Comparison of ENCODE assay signal across 10 cellular contexts in genomic region chr16:10827691-10828341, GRCh38. TPM values are rescaled to one million over a fixed set of nuclear protein-coding genes. Genes with fewer than 3 reads are reported as not detected.
DNase-seq lines count a peak whose midpoint lies in the region; ATAC-seq and TF ChIP-seq lines count a peak whose summit lies in the region.
"Had no signal": no experiment of that assay in that cellular context is flagged by ENCODE, and none has a peak within 500 bp of the region (broad histone marks: within the 10 kb centered on the region; RNA-seq: fewer than 3 reads in every experiment).

No MANE protein-coding gene starts in this region.

- peak overlapping the region; percentile 92 for H3K27ac Mint-ChIP-seq in mesothelial cell of epicardium
- no peak overlapping the region for H3K27ac Mint-ChIP-seq in Calu3 (ENCODE audit: unreplicated experiment)

- 0 to 12% methylated on average over 4 to 11 of the region's 11 CpGs for WGBS in thyroid gland, 2 donors

- intact Hi-C loops in dorsolateral prefrontal cortex (cut with DNase I) (no loop called here), thyroid gland (cut with DNase I) (loop anchor here (10.0 kb wide), 1 partner anchor 83 kb away; the partner anchor contains the start of gene NUBP1), Calu3 (cut with micrococcal nuclease; ENCODE audit: unreplicated experiment) (loop anchor here (2.0 kb wide), 1 partner anchor 25 kb away; no protein-coding TSS in a partner anchor)

- no peak for ATAC-seq in GM21737 (IDR thresholded peaks at IDR 0.05; ENCODE audit: unreplicated experiment)

- no peak overlapping the region for H3K4me3 Mint-ChIP-seq in mesothelial cell of epicardium
- H3K4me3 Mint-ChIP-seq in Calu3 (ENCODE audit: low read depth, unreplicated experiment) = no peak overlapping the region

- H3K36me3 Mint-ChIP-seq in mesothelial cell of epicardium = no peaks in the 10 kb centered on the region
- peaks cover 10% of the 10 kb centered on the region for H3K36me3 Mint-ChIP-seq in Calu3 (ENCODE audit: insufficient read depth, unreplicated experiment)

- no peaks in the 10 kb centered on the region for H3K9me3 Mint-ChIP-seq in mesothelial cell of epicardium
- H3K9me3 Mint-ChIP-seq in Calu3 (ENCODE audit: low read depth, unreplicated experiment) = no peaks in the 10 kb centered on the region

- BruUV-seq in Calu3 (replicated peaks; lab: Mats Ljungman, UMichigan) = no TSS peak

- no peak overlapping the region for H3K4me3 ChIP-seq in dorsolateral prefrontal cortex
- H3K4me3 ChIP-seq in thyroid gland (replicated peaks in 1 of 3) = no peak overlapping the region

- H3K27me3 ChIP-seq in dorsolateral prefrontal cortex (peaks cover 0 to 7% (median 0%) of the 10 kb centered on the region in 45 donors), thyroid gland (no peaks in the 10 kb centered on the region)

- peak overlapping the region in 56 of 59 donors; percentile 33 to 93 (median 76) for H3K27ac ChIP-seq in dorsolateral prefrontal cortex
- H3K27ac ChIP-seq in thyroid gland = peak overlapping the region; percentile 82 to 99 (median 95)
- H3K27ac ChIP-seq: KMS-11 had no signal

- no peaks in the 10 kb centered on the region for H3K9me3 ChIP-seq in thyroid gland

- no peaks in the 10 kb centered on the region for H3K36me3 ChIP-seq in thyroid gland

- peaks cover 40 to 56% of the 10 kb centered on the region in 2 donors for H3K4me1 ChIP-seq in thyroid gland

- TF ChIP-seq CTCF in dorsolateral prefrontal cortex (IDR thresholded peaks at IDR 0.05 in 54 of 56, conservative IDR thresholded peaks at IDR 0.05 in 2 of 56; ENCODE audit: low read depth in 1 of 56, partially characterized antibody in 56 of 56) = no peak
- no peak for TF ChIP-seq CTCF in mesothelial cell of epicardium (IDR thresholded peaks at IDR 0.05; ENCODE audit: unreplicated experiment)
- no peak for TF ChIP-seq CTCF in thyroid gland (IDR thresholded peaks at IDR 0.05)
- no peak for TF ChIP-seq CTCF in Calu3 (IDR thresholded peaks at IDR 0.05; ENCODE audit: unreplicated experiment)

- DNase-seq in LoVo (ENCODE audit: low spot score) (peak; percentile 3), dorsolateral prefrontal cortex (peak in 2 of 10 donors; percentile 28 to 31), mesothelial cell of epicardium (ENCODE audit: low spot score in 2 of 2, unreplicated experiment in 2 of 2) (no peak), thyroid gland (peak; percentile 79 to 81), Calu3 (no peak), NCI-H1694 (lab: John Stamatoyannopoulos, UW) (no peak)
- DNase-seq in activated effector memory CD4-positive, alpha-beta T cell treated with anti-CD3 and anti-CD28 coated beads, Interleukin-2, amount 50 U/mL, for 16 hours = no peak

- peak in 1 of 2 donors; percentile 24 for TF ChIP-seq POLR2A in thyroid gland (IDR thresholded peaks at IDR 0.05)

- CTCF ChIA-PET in Calu3 (lab: Charles Lee) = no interaction called here

- H3K4me1 Mint-ChIP-seq in mesothelial cell of epicardium (peaks cover 23% of the 10 kb centered on the region), Calu3 (ENCODE audit: low read depth, unreplicated experiment) (peaks cover 21% of the 10 kb centered on the region)

- H3K27me3 Mint-ChIP-seq in mesothelial cell of epicardium (ENCODE audit: low read depth) (no peaks in the 10 kb centered on the region), Calu3 (ENCODE audit: unreplicated experiment) (no peaks in the 10 kb centered on the region)

RNA-seq across cellular contexts. Expression of gene TVP23A, which starts 9.2 kb away (rescaled TPM):
- 10 to 100 TPM in 119 of 120 experiments, 1 to 10 TPM in 1; 9.8 to 34.1 (median 21.6) TPM for total RNA-seq in dorsolateral prefrontal cortex
- total RNA-seq in mesothelial cell of epicardium = 9.5 to 9.9 TPM (median 9.8 TPM) in 3 replicates
- total RNA-seq in thyroid gland = under 1 TPM in 2 of 4 donors, not detected in 2; 0.13 to 0.45 TPM
- total RNA-seq in Calu3 (2022) = 0.21 TPM in 1 of 2 replicates, not detected in the other
- total RNA-seq: activated CD8-positive, alpha-beta memory T cell treated with anti-CD3 and anti-CD28 coated beads for 36 hours had no signal

RNA-seq across cellular contexts. Expression of gene CIITA, which starts 49.2 kb away (rescaled TPM):
- 10 to 100 TPM in 45 of 120 experiments, 1 to 10 TPM in 75; 2.8 to 32.5 (median 9.1) TPM for total RNA-seq in dorsolateral prefrontal cortex
- 0.20 TPM in 2 of 3 replicates, not detected in the other for total RNA-seq in mesothelial cell of epicardium
- 10 to 100 TPM in 2 of 4 donors, 1 to 10 TPM in 2; 1.8 to 14.3 (median 10.0) TPM for total RNA-seq in thyroid gland
- 16.3 and 22.4 TPM in 2 replicates for total RNA-seq in Calu3 (2022)

Comparison
In these comparisons a context has a peak if more than half of its experiments do, and no peak if none do; other contexts are left out.
1. DNase-seq: peak in LoVo (single experiment) and thyroid gland (2 of 2); none in mesothelial cell of epicardium (0 of 2), activated effector memory CD4-positive, alpha-beta T cell treated with anti-CD3 and anti-CD28 coated beads, Interleukin-2, amount 50 U/mL, for 16 hours (single experiment), Calu3 (single experiment) and NCI-H1694 (single experiment).
2. intact Hi-C loops: an anchor here in thyroid gland (10.0 kb wide) and Calu3 (2.0 kb wide); none called in dorsolateral prefrontal cortex.